In the genomic region with DNA sequence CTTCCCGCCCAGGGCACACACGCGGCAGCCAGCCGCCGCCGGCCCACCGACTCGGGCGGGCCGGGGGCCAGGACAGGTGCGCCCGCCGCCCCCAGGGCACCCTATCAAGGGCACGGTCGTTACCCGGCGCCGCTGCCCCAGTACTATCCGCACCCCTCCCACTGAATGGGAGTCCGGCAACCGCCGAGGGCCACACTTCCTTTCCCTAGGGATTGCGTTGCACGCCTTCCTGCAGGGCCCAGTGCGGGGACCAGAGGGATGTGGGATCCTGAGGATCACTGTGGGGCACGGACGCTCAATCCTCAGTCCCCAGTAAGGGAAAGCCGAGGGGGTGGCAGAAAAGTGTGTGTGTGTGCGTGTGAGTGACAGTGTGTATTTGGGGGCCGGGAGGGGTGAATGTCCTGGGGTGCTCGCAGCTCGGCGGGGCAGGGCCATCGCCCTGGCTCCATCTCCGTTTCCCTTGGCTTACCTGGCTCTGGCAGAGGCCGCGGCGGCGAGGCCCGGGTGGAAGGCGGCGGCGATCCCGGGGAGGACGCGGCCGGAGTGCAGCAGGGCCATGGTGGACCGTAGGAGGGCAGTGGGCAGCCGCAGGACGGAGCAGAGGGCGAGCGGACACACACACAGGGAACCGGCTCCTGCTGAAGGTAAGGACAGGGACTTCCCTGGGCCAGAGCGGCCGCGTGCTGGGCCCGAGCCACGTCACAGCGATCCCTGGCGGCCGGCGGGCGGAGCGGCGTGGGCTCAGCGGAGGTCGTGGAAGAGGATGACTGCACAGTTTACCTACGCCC, we compare ENCODE assay signal across 8 cellular contexts. TPM values are rescaled to one million over a fixed set of nuclear protein-coding genes. Genes with fewer than 3 reads are reported as not detected.
DNase-seq lines count a peak whose midpoint lies in the region; ATAC-seq, FAIRE-seq and TF ChIP-seq lines count a peak whose summit lies in the region.

A gene (minus strand): TSS at position 646 of the 788 bp plus-strand sequence. CDS start 88 bp downstream, at position 558.

- ATAC-seq in GM18870 (IDR thresholded peaks at IDR 0.05; ENCODE audit: unreplicated experiment), result peak; percentile 75
- ATAC-seq in HG03135 (IDR thresholded peaks at IDR 0.05; ENCODE audit: unreplicated experiment), result peak; percentile 93
- peak; percentile 97 for ATAC-seq in central memory CD8-positive, alpha-beta T cell (replicated peaks; ENCODE audit: extremely low read depth, poor library complexity, severe bottlenecking)

- TF ChIP-seq CTCF in kidney (IDR thresholded peaks at IDR 0.05; ENCODE audit: borderline replicate concordance, extremely low read depth, insufficient read depth), result peak; percentile 88

- H3K4me1 Mint-ChIP-seq in central memory CD8-positive, alpha-beta T cell, result peaks cover 39% of the 10 kb centered on the region

- peaks cover 2% of the 10 kb centered on the region for H3K36me3 Mint-ChIP-seq in central memory CD8-positive, alpha-beta T cell (ENCODE audit: insufficient read depth)

- peaks cover 7 to 23% of the 10 kb centered on the region in 2 donors for H3K4me1 ChIP-seq in kidney (ENCODE audit: control insufficient read depth in 1 of 2, insufficient read depth in 1 of 2, low read depth in 1 of 2, low read length in 2 of 2)

- peak within 1 kb of the TSS; percentile 71 to 86 for H3K4me3 ChIP-seq in kidney (ENCODE audit: low read length in 2 of 2)

- no peaks in the 10 kb centered on the region for H3K9me3 ChIP-seq in kidney (ENCODE audit: control insufficient read depth in 1 of 2, low read length in 2 of 2)

- peak within 1 kb of the TSS; percentile 97 for H3K4me3 Mint-ChIP-seq in central memory CD8-positive, alpha-beta T cell

- DNase-seq in AG08395 (ENCODE audit: low spot score) (peak; percentile 90), NCI-H2196 treated with DMSO at 0.1 percent for 48 hours (lab: John Stamatoyannopoulos, UW; ENCODE audit: unreplicated experiment) (peak; percentile 51), kidney (peak; percentile 93)
- peak; percentile 53 to 65 (median 56) for DNase-seq in activated CD4-positive, CD25-positive, alpha-beta regulatory T cell (lab: John Stamatoyannopoulos, UW)
- peak; percentile 68 for DNase-seq in central memory CD8-positive, alpha-beta T cell (ENCODE audit: low spot score in 2 of 2)
- DNase-seq in stimulated activated CD4-positive, alpha-beta T cell treated with anti-CD3 and anti-CD28 coated beads, Interleukin-15, amount 100 ng/mL, for 24 hours, result peak; percentile 88

- peak within 1 kb of the TSS; percentile 64 to 80 for H3K9ac ChIP-seq in kidney (ENCODE audit: low read length in 2 of 2)

- H3K9me3 Mint-ChIP-seq in central memory CD8-positive, alpha-beta T cell, result no peaks in the 10 kb centered on the region

- peak within 1 kb of the TSS; percentile 81 to 84 for H3K27ac ChIP-seq in kidney (ENCODE audit: low read depth in 2 of 2, low read length in 2 of 2)

- no peaks in the 10 kb centered on the region for H3K36me3 ChIP-seq in kidney (ENCODE audit: control insufficient read depth in 1 of 2, insufficient read depth in 2 of 2, low read length in 2 of 2)

- no peak for FAIRE-seq in kidney (lab: Jason Lieb, UNC)

- H3K27ac Mint-ChIP-seq in central memory CD8-positive, alpha-beta T cell (ENCODE audit: low read depth), result peak within 1 kb of the TSS; percentile 92

- intact Hi-C loops in kidney (cut with DNase I), result no loop called here

- no peaks in the 10 kb centered on the region for H3K27me3 Mint-ChIP-seq in central memory CD8-positive, alpha-beta T cell

RNA-seq across cellular contexts. Expression of the gene that starts here (rescaled TPM):
- total RNA-seq in kidney, result 81.4 TPM
- polyA plus RNA-seq in kidney (ENCODE audit: insufficient read depth, low read depth, low replicate concordance), result 160 TPM

Comparison
In these comparisons a context has a peak if more than half of its experiments do, and no peak if none do; other contexts are left out.
1. Peak in every context shown above with its lines: DNase-seq, ATAC-seq, H3K4me3 ChIP-seq and H3K27ac ChIP-seq.